8 cellular contexts compared by ENCODE assay signal in genomic region chr7:30548762-30549344, GRCh38. TPM values are rescaled to one million over a fixed set of nuclear protein-coding genes. Genes with fewer than 3 reads are reported as not detected.
DNase-seq lines count a peak whose midpoint lies in the region; ATAC-seq and TF ChIP-seq lines count a peak whose summit lies in the region.

No MANE protein-coding gene starts in this region.

- TF ChIP-seq CTCF in fibroblast of the aortic adventitia (IDR thresholded peaks at IDR 0.05; ENCODE audit: insufficient read depth, low read length) (peak; percentile 90), neural crest cell (conservative IDR thresholded peaks at IDR 0.05) (peak; percentile 88)

- no peak overlapping the region for H3K4me3 ChIP-seq in fibroblast of the aortic adventitia (ENCODE audit: low read depth, low read length)

- ATAC-seq in activated T-cell treated with anti-CD3 and anti-CD28 coated beads, Interleukin-2, amount 50 U/mL, for 4 hours: peak in 1 of 2 donors; percentile 55
- no peak for ATAC-seq in HG02938 (IDR thresholded peaks at IDR 0.05; ENCODE audit: unreplicated experiment)

- no peaks in the 10 kb centered on the region for H3K9me3 Mint-ChIP-seq in activated T-cell treated with anti-CD3 and anti-CD28 coated beads, Interleukin-2, amount 50 U/mL, for 4 hours
- H3K9me3 Mint-ChIP-seq in neural crest cell: no peaks in the 10 kb centered on the region

- peak; percentile 13 to 19 for DNase-seq in activated CD4-positive, alpha-beta T cell treated with anti-CD3 and anti-CD28 coated beads for 24 hours (ENCODE audit: low read depth in 2 of 2)
- DNase-seq in activated CD4-positive, alpha-beta T cell treated with anti-CD3 and anti-CD28 coated beads for 1 hour: no peak
- DNase-seq in HK-2 (ENCODE audit: unreplicated experiment) (peak; percentile 47), NCI-H748 treated with DMSO at 0.1 percent for 48 hours (lab: John Stamatoyannopoulos, UW) (peak; percentile 65), fibroblast of the aortic adventitia (ENCODE audit: low read depth) (peak; percentile 80), neural crest cell (ENCODE audit: low read depth, low spot score) (peak; percentile 69)
- peak; percentile 25 for DNase-seq in activated T-cell treated with anti-CD3 and anti-CD28 coated beads, Interleukin-2, amount 50 U/mL, for 4 hours

- no peak overlapping the region for H3K4me3 Mint-ChIP-seq in activated T-cell treated with anti-CD3 and anti-CD28 coated beads, Interleukin-2, amount 50 U/mL, for 4 hours
- H3K4me3 Mint-ChIP-seq in neural crest cell: peak overlapping the region; percentile 29

- peak overlapping the region; percentile 96 for H3K27ac Mint-ChIP-seq in neural crest cell (ENCODE audit: unreplicated experiment)

- H3K27me3 Mint-ChIP-seq in activated T-cell treated with anti-CD3 and anti-CD28 coated beads, Interleukin-2, amount 50 U/mL, for 4 hours (ENCODE audit: low read depth): no peaks in the 10 kb centered on the region
- no peaks in the 10 kb centered on the region for H3K27me3 Mint-ChIP-seq in neural crest cell (ENCODE audit: low read depth)

- H3K4me1 Mint-ChIP-seq in activated T-cell treated with anti-CD3 and anti-CD28 coated beads, Interleukin-2, amount 50 U/mL, for 4 hours (ENCODE audit: low read depth): no peaks in the 10 kb centered on the region
- peaks cover 22% of the 10 kb centered on the region for H3K4me1 Mint-ChIP-seq in neural crest cell

- H3K36me3 Mint-ChIP-seq in activated T-cell treated with anti-CD3 and anti-CD28 coated beads, Interleukin-2, amount 50 U/mL, for 4 hours (ENCODE audit: insufficient read depth): peaks cover 25% of the 10 kb centered on the region
- peaks cover 16% of the 10 kb centered on the region for H3K36me3 Mint-ChIP-seq in neural crest cell (ENCODE audit: low read depth)

RNA-seq across cellular contexts. Expression of gene GGCT, which starts 44.2 kb away (rescaled TPM):
- total RNA-seq in activated T-cell treated with anti-CD3 and anti-CD28 coated beads, Interleukin-2, amount 50 U/mL, for 4 hours: 10 to 100 TPM; 66.0 to 75.5 (median 67.5) TPM
- total RNA-seq in fibroblast of the aortic adventitia (ENCODE audit: low replicate concordance) (27.3 and 47.8 TPM in 2 replicates), neural crest cell (73.1 and 77.5 TPM in 2 replicates)

RNA-seq across cellular contexts. Expression of gene GARS1, which starts 45.8 kb away (rescaled TPM):
- 100 to 1,000 TPM; 366 to 488 (median 410) TPM for total RNA-seq in activated T-cell treated with anti-CD3 and anti-CD28 coated beads, Interleukin-2, amount 50 U/mL, for 4 hours
- total RNA-seq in fibroblast of the aortic adventitia (ENCODE audit: low replicate concordance): 298 and 452 TPM in 2 replicates
- total RNA-seq in neural crest cell: 151 and 152 TPM in 2 replicates
